Comparison of ENCODE assay signal across 11 cellular contexts in genomic region chr7:108384721-108385483, GRCh38.
DNase-seq lines count a peak whose midpoint lies in the region; ATAC-seq and TF ChIP-seq lines count a peak whose summit lies in the region.
"Had no signal": no experiment of that assay in that cellular context is flagged by ENCODE, and none has a peak within 500 bp of the region (broad histone marks: within the 10 kb centered on the region; RNA-seq: fewer than 3 reads in every experiment).

No MANE protein-coding gene starts in this region.

- no peak for TF ChIP-seq CTCF in thyroid gland (IDR thresholded peaks at IDR 0.05)

- H3K9me3 ChIP-seq in thyroid gland: no peaks in the 10 kb centered on the region
- H3K9me3 ChIP-seq in CD8-positive, alpha-beta memory T cell (ENCODE audit: low read length): no peaks in the 10 kb centered on the region
- H3K9me3 ChIP-seq: stomach had no signal

- CTCF ChIA-PET in CD8-positive, alpha-beta memory T cell (lab: Charles Lee): no interaction called here
- CTCF ChIA-PET in activated CD4-positive, alpha-beta memory T cell treated with anti-CD3 and anti-CD28 coated beads for 36 hours (lab: Charles Lee): interaction anchor here (0.6 to 1.4 kb wide), 2 partner anchors 90 to 112 kb away, joined by 3 to 6 read pairs; no protein-coding TSS in a partner anchor

- no peaks in the 10 kb centered on the region for H3K27me3 ChIP-seq in thyroid gland
- H3K27me3 ChIP-seq in CD8-positive, alpha-beta memory T cell (ENCODE audit: insufficient read depth, low read length, poor library complexity, severe bottlenecking): no peaks in the 10 kb centered on the region
- H3K27me3 ChIP-seq: hepatocyte, stomach had no signal

- no peak for TF ChIP-seq POLR2A in thyroid gland (IDR thresholded peaks at IDR 0.05)

- DNase-seq in DMS53 treated with DMSO at 0.1 percent for 48 hours (lab: John Stamatoyannopoulos, UW; ENCODE audit: unreplicated experiment) (peak; percentile 17), thyroid gland (no peak), cerebellum (ENCODE audit: low spot score) (no peak)
- DNase-seq in CD8-positive, alpha-beta memory T cell: no peak
- no peak for DNase-seq in activated CD4-positive, alpha-beta memory T cell treated with anti-CD3 and anti-CD28 coated beads for 36 hours
- DNase-seq: NCI-H226, stomach had no signal

- no peak overlapping the region for H3K4me3 ChIP-seq in thyroid gland (replicated peaks in 1 of 3)
- H3K4me3 ChIP-seq in CD8-positive, alpha-beta memory T cell (ENCODE audit: low read length): no peak overlapping the region
- H3K4me3 ChIP-seq: hepatocyte, stomach had no signal

- no peaks in the 10 kb centered on the region for H3K4me1 Mint-ChIP-seq in CD8-positive, alpha-beta memory T cell
- H3K4me1 Mint-ChIP-seq in activated CD4-positive, alpha-beta memory T cell treated with anti-CD3 and anti-CD28 coated beads for 36 hours (ENCODE audit: low read depth): no peaks in the 10 kb centered on the region

- intact Hi-C loops in thyroid gland (cut with DNase I): no loop called here
- intact Hi-C loops in activated CD4-positive, alpha-beta memory T cell treated with anti-CD3 and anti-CD28 coated beads for 36 hours (cut with micrococcal nuclease): no loop called here

- H3K27me3 Mint-ChIP-seq in CD8-positive, alpha-beta memory T cell: peaks cover 0 to 3% of the 10 kb centered on the region in 2 donors
- H3K27me3 Mint-ChIP-seq in activated CD4-positive, alpha-beta memory T cell treated with anti-CD3 and anti-CD28 coated beads for 36 hours: peaks cover 4% of the 10 kb centered on the region

- no peak overlapping the region for H3K4me3 Mint-ChIP-seq in CD8-positive, alpha-beta memory T cell
- no peak overlapping the region for H3K4me3 Mint-ChIP-seq in activated CD4-positive, alpha-beta memory T cell treated with anti-CD3 and anti-CD28 coated beads for 36 hours

- H3K36me3 ChIP-seq in thyroid gland: no peaks in the 10 kb centered on the region
- no peaks in the 10 kb centered on the region for H3K36me3 ChIP-seq in CD8-positive, alpha-beta memory T cell (ENCODE audit: insufficient read depth, low read length)
- H3K36me3 ChIP-seq: stomach had no signal

- peaks cover 0 to 2% (median 0%) of the 10 kb centered on the region in 3 donors for H3K36me3 Mint-ChIP-seq in CD8-positive, alpha-beta memory T cell
- no peaks in the 10 kb centered on the region for H3K36me3 Mint-ChIP-seq in activated CD4-positive, alpha-beta memory T cell treated with anti-CD3 and anti-CD28 coated beads for 36 hours

- peaks cover 0 to 7% of the 10 kb centered on the region in 2 donors for H3K4me1 ChIP-seq in thyroid gland
- H3K4me1 ChIP-seq in CD8-positive, alpha-beta memory T cell (ENCODE audit: insufficient read depth, low read length): no peaks in the 10 kb centered on the region
- H3K4me1 ChIP-seq: stomach had no signal

- H3K27ac ChIP-seq in thyroid gland: no peak overlapping the region
- no peak overlapping the region for H3K27ac ChIP-seq in CD8-positive, alpha-beta memory T cell (ENCODE audit: low read depth, low read length)
- H3K27ac ChIP-seq: hepatocyte, stomach had no signal

- peak; percentile 70 for ATAC-seq in GM21390 (IDR thresholded peaks at IDR 0.05; ENCODE audit: unreplicated experiment)
- ATAC-seq in HG03469 (IDR thresholded peaks at IDR 0.05; ENCODE audit: unreplicated experiment): peak; percentile 71
- ATAC-seq in esophagus mucosa: peak; percentile 51

- no peak overlapping the region for H3K27ac Mint-ChIP-seq in CD8-positive, alpha-beta memory T cell
- no peak overlapping the region for H3K27ac Mint-ChIP-seq in activated CD4-positive, alpha-beta memory T cell treated with anti-CD3 and anti-CD28 coated beads for 36 hours

- H3K9me3 Mint-ChIP-seq in CD8-positive, alpha-beta memory T cell: peaks cover 0 to 9% (median 4%) of the 10 kb centered on the region in 5 donors
- peaks cover 8% of the 10 kb centered on the region for H3K9me3 Mint-ChIP-seq in activated CD4-positive, alpha-beta memory T cell treated with anti-CD3 and anti-CD28 coated beads for 36 hours

- 70 to 78% methylated on average over 5 of the region's 5 CpGs for WGBS in thyroid gland, 2 donors

- POLR2A ChIA-PET in CD8-positive, alpha-beta memory T cell (lab: Charles Lee): no interaction called here
- POLR2A ChIA-PET in activated CD4-positive, alpha-beta memory T cell treated with anti-CD3 and anti-CD28 coated beads for 36 hours (lab: Charles Lee): no interaction called here
